In genomic region chr2:64204716-64205115, GRCh38 we compare ENCODE assay signal across 8 cellular contexts.
DNase-seq lines count a peak whose midpoint lies in the region; ATAC-seq and TF ChIP-seq lines count a peak whose summit lies in the region.

No MANE protein-coding gene starts in this region.

- H3K9me3 ChIP-seq in adipocyte (ENCODE audit: control insufficient read depth, low read length): no peaks in the 10 kb centered on the region
- H3K9me3 ChIP-seq in mesodermal cell (ENCODE audit: control insufficient read depth, low read length): no peaks in the 10 kb centered on the region
- H3K9me3 ChIP-seq in tibial nerve: no peaks in the 10 kb centered on the region

- 93 to 100% methylated on average over 1 to 3 of the region's 5 CpGs for WGBS in mesodermal cell (ENCODE audit: insufficient coverage in 2 of 2), 2 experiments
- 44 to 60% methylated on average over 5 of the region's 5 CpGs for WGBS in tibial nerve, 2 donors

- intact Hi-C loops in head of caudate nucleus (cut with DNase I): no loop called here

- H3K4me1 ChIP-seq in adipocyte (ENCODE audit: control insufficient read depth, insufficient read depth, low read length): peaks cover 36% of the 10 kb centered on the region
- peaks cover 22% of the 10 kb centered on the region for H3K4me1 ChIP-seq in mesodermal cell (ENCODE audit: control insufficient read depth, insufficient read depth, low read length, poor library complexity, severe bottlenecking)
- H3K4me1 ChIP-seq in tibial nerve: peaks cover 0 to 35% (median 15%) of the 10 kb centered on the region in 4 donors

- H3K9ac ChIP-seq in adipocyte (ENCODE audit: low read length): peak overlapping the region; percentile 46

- ATAC-seq in GM19395 (IDR thresholded peaks at IDR 0.05; ENCODE audit: unreplicated experiment): no peak
- ATAC-seq in GM21528 (IDR thresholded peaks at IDR 0.05; ENCODE audit: low FRiP score, unreplicated experiment): no peak

- TF ChIP-seq CTCF in tibial nerve (IDR thresholded peaks at IDR 0.05): no peak

- DNase-seq in activated naive CD4-positive, alpha-beta T cell treated with Interleukin-2 at 50 U/mL for 16 hours: peak; percentile 24
- no peak for DNase-seq in activated naive CD4-positive, alpha-beta T cell treated with anti-CD3 and anti-CD28 coated beads, Interleukin-2, amount 50 U/mL, for 16 hours
- DNase-seq in adipocyte (ENCODE audit: low read depth): no peak
- no peak for DNase-seq in tibial nerve (ENCODE audit: low spot score in 2 of 2)
- DNase-seq in head of caudate nucleus: no peak

- TF ChIP-seq EP300 in tibial nerve (IDR thresholded peaks at IDR 0.05): no peak

- H3K27ac ChIP-seq in mesodermal cell (ENCODE audit: low read depth, low read length, severe bottlenecking) (peak overlapping the region; percentile 78), tibial nerve (peak overlapping the region; percentile 82 to 86 (median 84))

- no peak for TF ChIP-seq POLR2A in tibial nerve (IDR thresholded peaks at IDR 0.05)

- H3K4me3 ChIP-seq in adipocyte (ENCODE audit: low read length) (no peak overlapping the region), mesodermal cell (ENCODE audit: extremely low read depth, insufficient read depth, low read length, poor library complexity, severe bottlenecking) (no peak overlapping the region), tibial nerve (peak overlapping the region in 1 of 4 donors; percentile 31)

- H3K27me3 ChIP-seq in adipocyte (replicated peaks; ENCODE audit: control insufficient read depth, insufficient read depth, low read length) (no peaks in the 10 kb centered on the region), tibial nerve (no peaks in the 10 kb centered on the region)

- H3K36me3 ChIP-seq in adipocyte (ENCODE audit: control insufficient read depth, insufficient read depth, low read length, severe bottlenecking): no peaks in the 10 kb centered on the region
- H3K36me3 ChIP-seq in mesodermal cell (ENCODE audit: control insufficient read depth, insufficient read depth, low read length): no peaks in the 10 kb centered on the region
- H3K36me3 ChIP-seq in tibial nerve: no peaks in the 10 kb centered on the region
